Comparison of ENCODE assay signal across 19 cellular contexts in the genomic region with DNA sequence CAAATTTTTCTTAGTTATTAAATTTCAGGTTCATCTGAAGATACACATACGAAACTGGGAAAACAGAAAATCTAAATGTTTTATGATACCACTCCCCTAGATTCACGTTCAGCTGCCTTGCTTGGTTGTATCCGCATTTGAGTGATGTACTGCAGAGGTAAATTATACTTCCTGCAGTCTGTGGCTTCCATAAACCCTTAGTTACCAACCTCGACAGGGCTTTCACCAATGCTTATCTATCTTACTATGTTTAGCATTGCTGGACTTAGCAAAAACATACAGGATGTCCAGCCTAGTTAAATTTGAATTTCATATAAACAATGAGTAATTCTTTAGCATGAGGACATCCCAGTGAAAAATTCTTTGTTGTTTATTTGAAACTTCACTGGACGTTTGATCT.
DNase-seq lines count a peak whose midpoint lies in the region; ATAC-seq and FAIRE-seq lines count a peak whose summit lies in the region.
"Had no signal": no experiment of that assay in that cellular context is flagged by ENCODE, and none has a peak within 500 bp of the region (broad histone marks: within the 10 kb centered on the region; RNA-seq: fewer than 3 reads in every experiment).

No MANE protein-coding gene starts in this region.

- peak; percentile 50 for DNase-seq in HCEC 1CT
- DNase-seq in NAMALWA (ENCODE audit: low spot score): peak; percentile 24
- DNase-seq in activated CD4-positive, alpha-beta T cell treated with anti-CD3 and anti-CD28 coated beads, Interleukin-2, amount 50 U/mL, for 48 hours: no peak
- no peak for DNase-seq in activated T-cell treated with anti-CD3 and anti-CD28 coated beads, Interleukin-2, amount 50 U/mL, for 48 hours
- no peak for DNase-seq in RKO (ENCODE audit: low spot score)
- DNase-seq: activated CD4-positive, alpha-beta T cell treated with anti-CD3 and anti-CD28 coated beads for 36 hours; GM23248; heart left ventricle; left ventricle myocardium inferior; MG63; NCI-H1436; OCI-M1; SHP77; T-cell had no signal

- ATAC-seq in GM18511 (IDR thresholded peaks at IDR 0.05; ENCODE audit: unreplicated experiment) (peak; percentile 49), HG02798 (IDR thresholded peaks at IDR 0.05; ENCODE audit: poor library complexity, unreplicated experiment) (no peak)
- ATAC-seq: activated CD4-positive, alpha-beta T cell treated with anti-CD3 and anti-CD28 coated beads for 36 hours; heart left ventricle; T-cell had no signal

- peak; percentile 9 for FAIRE-seq in islet of Langerhans (lab: Jason Lieb, UNC)
- FAIRE-seq: bronchial epithelial cell, D721Med had no signal

Comparison
In these comparisons a context has a peak if more than half of its experiments do, and no peak if none do; other contexts are left out.
1. DNase-seq: peak in HCEC 1CT (single experiment) and NAMALWA (single experiment); none in activated CD4-positive, alpha-beta T cell treated with anti-CD3 and anti-CD28 coated beads, Interleukin-2, amount 50 U/mL, for 48 hours (0 of 2), activated T-cell treated with anti-CD3 and anti-CD28 coated beads, Interleukin-2, amount 50 U/mL, for 48 hours (0 of 2) and RKO (single experiment).